ENCODE assay signal across 16 cellular contexts in the genomic region with DNA sequence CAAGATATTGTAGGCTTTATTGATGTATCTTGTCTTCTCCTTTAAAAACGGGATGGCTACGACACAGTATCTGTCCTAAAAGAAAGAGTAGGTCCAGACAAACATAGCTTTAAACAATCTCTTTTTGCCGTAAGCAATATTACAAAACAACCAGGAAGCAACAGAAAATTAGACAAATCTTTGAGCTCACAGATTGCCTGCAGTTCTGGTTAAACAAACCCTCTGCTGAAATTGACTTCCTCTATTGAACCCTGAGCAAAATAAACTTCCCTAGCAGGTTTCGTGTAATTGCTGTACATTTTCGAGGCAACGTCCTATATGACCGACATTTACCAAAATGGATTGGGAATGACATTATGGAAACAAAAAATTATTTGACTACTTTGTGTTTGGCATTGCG. TPM values are rescaled to one million over a fixed set of nuclear protein-coding genes. Genes with fewer than 3 reads are reported as not detected.
DNase-seq lines count a peak whose midpoint lies in the region; ATAC-seq and TF ChIP-seq lines count a peak whose summit lies in the region.
"Had no signal": no experiment of that assay in that cellular context is flagged by ENCODE, and none has a peak within 500 bp of the region (broad histone marks: within the 10 kb centered on the region; RNA-seq: fewer than 3 reads in every experiment).

No MANE protein-coding gene starts in this region.

- no peaks in the 10 kb centered on the region for H3K36me3 ChIP-seq in breast epithelium
- H3K36me3 ChIP-seq in upper lobe of right lung = no peaks in the 10 kb centered on the region

- H3K27ac ChIP-seq in breast epithelium (no peak overlapping the region), VCaP (peak overlapping the region; percentile 47; the same call in 1 of the 2 replicates), upper lobe of right lung (no peak overlapping the region)
- H3K27ac ChIP-seq: C4-2B had no signal

- TF ChIP-seq POLR2A in breast epithelium (IDR thresholded peaks at IDR 0.05) = no peak

- H3K4me3 ChIP-seq in breast epithelium = no peak overlapping the region
- H3K4me3 ChIP-seq in upper lobe of right lung = no peak overlapping the region

- DNase-seq in T47D (ENCODE audit: low read depth in 1 of 2, low spot score in 1 of 2) = peak; percentile 15 to 91
- no peak for DNase-seq in breast epithelium (ENCODE audit: low spot score in 2 of 2)
- peak; percentile 79 for DNase-seq in NOMO-1 treated with DMSO at 0.1 percent for 48 hours (lab: John Stamatoyannopoulos, UW; ENCODE audit: unreplicated experiment)
- DNase-seq in upper lobe of right lung = no peak
- no peak for DNase-seq in effector CD8-positive, alpha-beta T cell (lab: John Stamatoyannopoulos, UW)
- DNase-seq in hippocampal formation (lab: John Stamatoyannopoulos, UW) = no peak
- DNase-seq: H7, NCI-H1417, NCI-H2107, NCI-H226, NCI-H526 had no signal

- H3K4me1 ChIP-seq in breast epithelium (no peaks in the 10 kb centered on the region), upper lobe of right lung (no peaks in the 10 kb centered on the region)

- no peak for TF ChIP-seq CTCF in breast epithelium (IDR thresholded peaks at IDR 0.05)
- TF ChIP-seq CTCF in VCaP (conservative IDR thresholded peaks at IDR 0.05) = no peak
- no peak for TF ChIP-seq CTCF in upper lobe of right lung (IDR thresholded peaks at IDR 0.05)

- H3K9me3 ChIP-seq in breast epithelium (no peaks in the 10 kb centered on the region), upper lobe of right lung (no peaks in the 10 kb centered on the region)

- intact Hi-C loops in breast epithelium (cut with DNase I; ENCODE audit: low total_unique reads) = no loop called here
- intact Hi-C loops in upper lobe of right lung (cut with DNase I) = no loop called here

- H3K27me3 ChIP-seq in breast epithelium (no peaks in the 10 kb centered on the region), upper lobe of right lung (no peaks in the 10 kb centered on the region)

- ATAC-seq in upper lobe of right lung (peak; percentile 45), HG03342 (IDR thresholded peaks at IDR 0.05; ENCODE audit: unreplicated experiment) (no peak)

- in situ Hi-C loops in T47D (cut with HindIII; ENCODE audit: low pct_unique_long_range_greater_than_20kb, low sequenced_read_pairs) = no loop called here

RNA-seq across cellular contexts. Expression of a gene that starts 50.6 kb away (rescaled TPM):
- total RNA-seq in breast epithelium (1 to 10 TPM; 6.4 to 7.5 (median 7.2) TPM), upper lobe of right lung (16.8 TPM)

RNA-seq across cellular contexts. Expression of a gene that starts 50.6 kb away (rescaled TPM):
- 10 to 100 TPM; 12.0 to 22.4 (median 16.1) TPM for total RNA-seq in breast epithelium
- 40.8 TPM for total RNA-seq in upper lobe of right lung

RNA-seq across cellular contexts. Expression of a gene that starts 57.3 kb away (rescaled TPM):
- total RNA-seq in breast epithelium (1 to 10 TPM; 1.1 to 4.3 (median 1.9) TPM), upper lobe of right lung (19.0 TPM)
- total RNA-seq: HT-29; T-helper 1 cell treated with Interleukin-12 subunit alpha and Interleukin-12 subunit beta and Interleukin-4 antibody, amounts not matched to agents 30 ng/mL and 1 ng/mL, for 36 hours had no signal

Comparison
In these comparisons a context has a peak if more than half of its experiments do, and no peak if none do; other contexts are left out.
1. DNase-seq: peak in T47D (2 of 2) and NOMO-1 treated with DMSO at 0.1 percent for 48 hours (single experiment); none in breast epithelium (0 of 2), upper lobe of right lung (single experiment), effector CD8-positive, alpha-beta T cell (single experiment) and hippocampal formation (0 of 2).